In the genomic region with DNA sequence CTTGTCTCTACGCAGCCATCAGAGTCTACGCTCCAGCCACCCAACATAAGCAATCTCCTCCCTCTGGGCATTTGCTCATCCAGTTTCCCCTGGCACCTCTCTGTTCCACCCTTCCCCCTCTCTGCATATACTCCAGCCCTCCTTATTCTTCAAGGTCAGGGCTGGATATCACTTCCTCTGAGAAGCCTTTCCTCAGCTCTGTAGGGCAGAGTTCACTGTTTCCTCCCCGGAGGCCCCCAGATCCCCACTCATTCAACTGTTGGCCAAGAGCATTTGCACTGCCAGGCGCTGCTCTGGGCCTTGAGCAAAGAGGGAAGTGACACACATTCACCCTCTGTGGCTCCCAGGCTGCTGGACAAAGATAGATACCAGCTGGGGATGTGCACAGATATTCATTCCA, we compare ENCODE assay signal across 9 cellular contexts. TPM values are rescaled to one million over a fixed set of nuclear protein-coding genes. Genes with fewer than 3 reads are reported as not detected.
DNase-seq lines count a peak whose midpoint lies in the region; ATAC-seq and TF ChIP-seq lines count a peak whose summit lies in the region.
"Had no signal": no experiment of that assay in that cellular context is flagged by ENCODE, and none has a peak within 500 bp of the region (broad histone marks: within the 10 kb centered on the region; RNA-seq: fewer than 3 reads in every experiment).

No MANE protein-coding gene starts in this region.

- ATAC-seq in HG02798 (IDR thresholded peaks at IDR 0.05; ENCODE audit: poor library complexity, unreplicated experiment), result no peak
- ATAC-seq: Panc1 had no signal

- no peaks in the 10 kb centered on the region for H3K9me3 Mint-ChIP-seq in mesothelial cell of epicardium

- no peaks in the 10 kb centered on the region for H3K27me3 Mint-ChIP-seq in mesothelial cell of epicardium (ENCODE audit: low read depth)

- H3K27ac ChIP-seq in A673 (ENCODE audit: low read depth, low read length, poor library complexity, severe bottlenecking), result peak overlapping the region; percentile 95

- CTCF ChIA-PET in A673 (lab: Charles Lee), result no interaction called here

- H3K4me1 ChIP-seq in A673 (ENCODE audit: insufficient read depth, low read length, poor library complexity, severe bottlenecking), result peaks cover 30% of the 10 kb centered on the region

- no peaks in the 10 kb centered on the region for H3K27me3 ChIP-seq in A673 (replicated peaks; ENCODE audit: insufficient read depth, low read depth, low read length, poor library complexity)

- H3K36me3 ChIP-seq in A673 (ENCODE audit: insufficient read depth, low read length, poor library complexity, severe bottlenecking), result peaks cover 36% of the 10 kb centered on the region

- no TSS peak for BruUV-seq in A673 (replicated peaks; lab: Mats Ljungman, UMichigan)

- DNase-seq in A673 (ENCODE audit: low spot score) (no peak), NOMO-1 treated with dmso at 0.1 percent for 144 hours (lab: John Stamatoyannopoulos, UW; ENCODE audit: unreplicated experiment) (peak; percentile 95), dermis blood vessel endothelial cell (peak; percentile 62), mesothelial cell of epicardium (ENCODE audit: low spot score in 2 of 2, unreplicated experiment in 2 of 2) (no peak), SK-N-DZ (ENCODE audit: low spot score) (no peak)
- no peak for DNase-seq in stimulated activated CD4-positive, alpha-beta T cell treated with anti-CD3 and anti-CD28 coated beads, Interleukin-15, amount 100 ng/mL, for 24 hours
- no peak for DNase-seq in stimulated activated CD4-positive, alpha-beta T cell treated with anti-CD3 and anti-CD28 coated beads, Interleukin-1b, Interleukin-23, amount 100 ng/mL, for 48 hours

- no peak overlapping the region for H3K27ac Mint-ChIP-seq in mesothelial cell of epicardium

- no peak for TF ChIP-seq CTCF in A673 (conservative IDR thresholded peaks at IDR 0.05; ENCODE audit: low read depth, low read length)
- no peak for TF ChIP-seq CTCF in mesothelial cell of epicardium (IDR thresholded peaks at IDR 0.05; ENCODE audit: unreplicated experiment)

- POLR2A ChIA-PET in A673 (lab: Charles Lee; ENCODE audit: low non-redundant PET), result no interaction called here

- H3K36me3 Mint-ChIP-seq in mesothelial cell of epicardium, result peaks cover 22% of the 10 kb centered on the region

- peak overlapping the region; percentile 48 for H3K4me3 Mint-ChIP-seq in mesothelial cell of epicardium

- intact Hi-C loops in A673 (cut with micrococcal nuclease; ENCODE audit: unreplicated experiment), result loop anchor here (10.0 kb wide), 1 partner anchor 1219 kb away; no protein-coding TSS in a partner anchor

- no peaks in the 10 kb centered on the region for H3K9me3 ChIP-seq in A673 (ENCODE audit: low read depth, low read length, poor library complexity, severe bottlenecking)

- H3K4me3 ChIP-seq in A673 (ENCODE audit: low read depth, low read length, poor library complexity, severe bottlenecking), result peak overlapping the region; percentile 84

- H3K4me1 Mint-ChIP-seq in mesothelial cell of epicardium, result peaks cover 20% of the 10 kb centered on the region

RNA-seq across cellular contexts. Expression of a gene that starts 3.3 kb away (rescaled TPM):
- total RNA-seq in A673 (2021) (396 and 482 TPM in 2 replicates), dermis blood vessel endothelial cell (77.9 and 241 TPM in 2 replicates), mesothelial cell of epicardium (121 to 132 TPM (median 127 TPM) in 3 replicates)
- 6.2 and 10.0 TPM in 2 replicates for polyA plus RNA-seq in SK-N-DZ (2014; cell fraction: cytosol; rRNA removed)
- polyA plus RNA-seq in SK-N-DZ (2014; cell fraction: nucleus; rRNA removed), result 12.9 and 20.4 TPM in 2 replicates

RNA-seq across cellular contexts. Expression of a gene that starts 12.0 kb away (rescaled TPM):
- total RNA-seq in A673 (2021) (82.9 and 95.3 TPM in 2 replicates), dermis blood vessel endothelial cell (6.7 and 24.8 TPM in 2 replicates), mesothelial cell of epicardium (30.3 to 35.1 TPM (median 31.1 TPM) in 3 replicates)
- polyA plus RNA-seq in SK-N-DZ (2014; cell fraction: cytosol; rRNA removed), result 6.9 and 16.4 TPM in 2 replicates
- polyA plus RNA-seq in SK-N-DZ (2014; cell fraction: nucleus; rRNA removed), result 7.5 and 25.5 TPM in 2 replicates

RNA-seq across cellular contexts. Expression of a gene that starts 19.5 kb away (rescaled TPM):
- total RNA-seq in A673 (2021), result 2,088 and 2,093 TPM in 2 replicates
- total RNA-seq in dermis blood vessel endothelial cell, result 2,205 and 5,498 TPM in 2 replicates
- 2,052 to 2,151 TPM (median 2,132 TPM) in 3 replicates for total RNA-seq in mesothelial cell of epicardium
- 2,955 and 3,351 TPM in 2 replicates for polyA plus RNA-seq in SK-N-DZ (2014; cell fraction: cytosol; rRNA removed)
- polyA plus RNA-seq in SK-N-DZ (2014; cell fraction: nucleus; rRNA removed), result 1,993 and 2,628 TPM in 2 replicates

RNA-seq across cellular contexts. Expression of a gene that starts 28.4 kb away (rescaled TPM):
- 2,390 and 2,393 TPM in 2 replicates for total RNA-seq in A673 (2021)
- 2,583 and 3,504 TPM in 2 replicates for total RNA-seq in dermis blood vessel endothelial cell
- total RNA-seq in mesothelial cell of epicardium, result 2,869 to 2,959 TPM (median 2,954 TPM) in 3 replicates
- 2,059 and 2,161 TPM in 2 replicates for polyA plus RNA-seq in SK-N-DZ (2014; cell fraction: cytosol; rRNA removed)
- 1,139 and 1,390 TPM in 2 replicates for polyA plus RNA-seq in SK-N-DZ (2014; cell fraction: nucleus; rRNA removed)

RNA-seq across cellular contexts. Expression of a gene that starts 41.8 kb away (rescaled TPM):
- total RNA-seq in A673 (2021) (6.5 and 6.9 TPM in 2 replicates), dermis blood vessel endothelial cell (1.2 and 1.6 TPM in 2 replicates), mesothelial cell of epicardium (1.8 to 2.4 TPM (median 2.0 TPM) in 3 replicates)
- 0.32 and 0.54 TPM in 2 replicates for polyA plus RNA-seq in SK-N-DZ (2014; cell fraction: cytosol; rRNA removed)
- polyA plus RNA-seq in SK-N-DZ (2014; cell fraction: nucleus; rRNA removed), result 1.1 and 1.5 TPM in 2 replicates

Comparison
In these comparisons a context has a peak if more than half of its experiments do, and no peak if none do; other contexts are left out.
1. DNase-seq: peak in NOMO-1 treated with dmso at 0.1 percent for 144 hours (single experiment) and dermis blood vessel endothelial cell (single experiment); none in A673 (single experiment), mesothelial cell of epicardium (0 of 2), stimulated activated CD4-positive, alpha-beta T cell treated with anti-CD3 and anti-CD28 coated beads, Interleukin-15, amount 100 ng/mL, for 24 hours (single experiment), stimulated activated CD4-positive, alpha-beta T cell treated with anti-CD3 and anti-CD28 coated beads, Interleukin-1b, Interleukin-23, amount 100 ng/mL, for 48 hours (single experiment) and SK-N-DZ (single experiment).